In genomic region chr9:1238407-1238806, GRCh38 we compare ENCODE assay signal across 24 cellular contexts.
"Had no signal": no experiment of that assay in that cellular context is flagged by ENCODE, and none has a peak within 500 bp of the region (broad histone marks: within the 10 kb centered on the region; RNA-seq: fewer than 3 reads in every experiment).

No MANE protein-coding gene starts in this region.

- H3K4me3 ChIP-seq: dorsolateral prefrontal cortex, esophagus muscularis mucosa, left ventricle myocardium inferior, lower lobe of right lung, pancreas, right lobe of liver, spleen, testis, tibial nerve, upper lobe of right lung, vagina had no signal

- H3K36me3 ChIP-seq: esophagus muscularis mucosa, left ventricle myocardium inferior, lower lobe of right lung, pancreas, right lobe of liver, spleen, tibial nerve, upper lobe of right lung, vagina had no signal

- H3K4me1 ChIP-seq: esophagus muscularis mucosa, left ventricle myocardium inferior, lower lobe of right lung, pancreas, spleen, testis, upper lobe of right lung, vagina had no signal

- ATAC-seq: lower lobe of right lung; right lobe of liver; stimulated activated memory B cell treated with anti-CD40 and anti-IgM and Interleukin-4, amounts not matched to agents 10 μg/mL and 1 μg/mL and 100 μg/mL, for 72 hours; upper lobe of right lung had no signal

- H3K27ac ChIP-seq: dorsolateral prefrontal cortex, esophagus muscularis mucosa, left ventricle myocardium inferior, lower lobe of right lung, pancreas, right lobe of liver, spleen, testis, tibial nerve, upper lobe of right lung, vagina had no signal

- H3K9me3 ChIP-seq: esophagus muscularis mucosa, left ventricle myocardium inferior, lower lobe of right lung, pancreas, right lobe of liver, spleen, testis, tibial nerve, upper lobe of right lung, vagina had no signal

- DNase-seq: cortex of kidney; dorsolateral prefrontal cortex; effector CD8-positive, alpha-beta T cell; foreskin fibroblast; immature natural killer cell; kidney; left cardiac atrium; left ventricle myocardium inferior; lower lobe of right lung; mesendoderm; naive B cell; occipital lobe; pancreas; right lobe of liver; spleen; stimulated activated CD4-positive, alpha-beta T cell treated with anti-CD3 and anti-CD28 coated beads, Interleukin-15, amount 100 ng/mL, for 24 hours; stimulated activated CD4-positive, alpha-beta T cell treated with anti-CD3 and anti-CD28 coated beads, Interleukin-1b, Interleukin-23, amount 100 ng/mL, for 48 hours; stimulated activated CD4-positive, alpha-beta T cell treated with anti-CD3 and anti-CD28 coated beads, Interleukin-4, amount 100 ng/mL, for 24 hours; testis; upper lobe of right lung had no signal

- H3K27me3 ChIP-seq: esophagus muscularis mucosa, pancreas, right lobe of liver, spleen, testis, tibial nerve, upper lobe of right lung, vagina had no signal
